1 cellular context compared by ENCODE assay signal in genomic region chr17:40111221-40112128, GRCh38.
TF ChIP-seq lines count a peak whose summit lies in the region.

No MANE protein-coding gene starts in this region.

TF ChIP-seq in HEK293, 187 proteins besides CTCF, POLR2A, EP300 and RAD21 (continued from another document):
- no peak for TF ChIP-seq ZBTB6 (tag by site-specific recombination; IDR thresholded peaks at IDR 0.05)
